In genomic region chr11:120055646-120056045, GRCh38 we compare ENCODE assay signal across 20 cellular contexts.
DNase-seq lines count a peak whose midpoint lies in the region; ATAC-seq and TF ChIP-seq lines count a peak whose summit lies in the region.
"Had no signal": no experiment of that assay in that cellular context is flagged by ENCODE, and none has a peak within 500 bp of the region (broad histone marks: within the 10 kb centered on the region; RNA-seq: fewer than 3 reads in every experiment).

No MANE protein-coding gene starts in this region.

- H3K4me3 Mint-ChIP-seq in immature natural killer cell = no peak overlapping the region
- no peak overlapping the region for H3K4me3 Mint-ChIP-seq in CD14-positive monocyte
- H3K4me3 Mint-ChIP-seq: activated T-helper 1 cell treated with anti-CD3 and anti-CD28 coated beads, Interleukin-12 subunit alpha, Interleukin-12 subunit beta, Interleukin-2, Interleukin-4 antibody, amounts not matched to agents 30 ng/mL and 10 ng/mL and 1 ng/mL, durations not matched to agents 14 hours and 24 hours and 36 hours; memory B cell had no signal

- TF ChIP-seq CTCF in foreskin keratinocyte (conservative IDR thresholded peaks at IDR 0.05) = peak; percentile 32
- TF ChIP-seq CTCF in CD14-positive monocyte (IDR thresholded peaks at IDR 0.05) = no peak

- H3K27ac Mint-ChIP-seq in immature natural killer cell = no peak overlapping the region
- no peak overlapping the region for H3K27ac Mint-ChIP-seq in CD14-positive monocyte
- H3K27ac Mint-ChIP-seq: activated T-helper 1 cell treated with anti-CD3 and anti-CD28 coated beads, Interleukin-12 subunit alpha, Interleukin-12 subunit beta, Interleukin-2, Interleukin-4 antibody, amounts not matched to agents 30 ng/mL and 10 ng/mL and 1 ng/mL, durations not matched to agents 14 hours and 24 hours and 36 hours; memory B cell had no signal

- DNase-seq in HAP-1 (ENCODE audit: low spot score in 2 of 2) = peak; percentile 27 to 29
- peak; percentile 92 for DNase-seq in astrocyte of the hippocampus (ENCODE audit: low read depth, low spot score)
- peak; percentile 95 to 98 for DNase-seq in foreskin keratinocyte
- DNase-seq in immature natural killer cell = no peak
- no peak for DNase-seq in kidney glomerular epithelial cell (lab: John Stamatoyannopoulos, UW)
- DNase-seq in CD14-positive monocyte (ENCODE audit: low spot score) = no peak
- DNase-seq: activated CD4-positive, alpha-beta T cell treated with anti-CD3 and anti-CD28 coated beads, Interleukin-2, amount 50 U/mL, for 4 hours; dermis blood vessel endothelial cell; HCEC 1CT; NCI-H1417; NCI-H2227 treated with DMSO at 0.1 percent for 48 hours; stimulated activated CD4-positive, alpha-beta T cell treated with anti-CD3 and anti-CD28 coated beads, Interleukin-4, amount 100 ng/mL, for 24 hours; upper lobe of left lung had no signal

- in situ Hi-C loops in HAP-1 (cut with MboI; ENCODE audit: low sequenced_read_pairs) = no loop called here

- intact Hi-C loops in CD14-positive monocyte (cut with micrococcal nuclease) = no loop called here

- H3K27ac ChIP-seq in foreskin keratinocyte (peak overlapping the region; percentile 29), skin epidermis (peak overlapping the region in 11 of 21 experiments; percentile 9 to 65 (median 51))
- H3K27ac ChIP-seq: BLaER1, neutrophil, upper lobe of left lung had no signal

- H3K36me3 Mint-ChIP-seq in immature natural killer cell (no peaks in the 10 kb centered on the region), CD14-positive monocyte (no peaks in the 10 kb centered on the region)
- H3K36me3 Mint-ChIP-seq: memory B cell had no signal

- H3K4me1 ChIP-seq in HAP-1 (peaks cover 25% of the 10 kb centered on the region), foreskin keratinocyte (peaks cover 24% of the 10 kb centered on the region)
- H3K4me1 ChIP-seq: upper lobe of left lung had no signal

- H3K36me3 ChIP-seq in HAP-1 (replicated peaks) = no peaks in the 10 kb centered on the region
- H3K36me3 ChIP-seq: BLaER1, neutrophil, upper lobe of left lung had no signal

- H3K4me3 ChIP-seq in HAP-1 (no peak overlapping the region), skin epidermis (no peak overlapping the region)
- H3K4me3 ChIP-seq: BLaER1, GM12878, upper lobe of left lung had no signal

- H3K27me3 Mint-ChIP-seq in immature natural killer cell (ENCODE audit: low read depth in 3 of 3) (peaks cover 3 to 14% (median 7%) of the 10 kb centered on the region in 3 donors), CD14-positive monocyte (ENCODE audit: low read depth in 3 of 3) (peaks cover 9 to 23% (median 13%) of the 10 kb centered on the region in 3 donors)

- peaks cover 0 to 3% (median 0%) of the 10 kb centered on the region in 6 donors for H3K9me3 Mint-ChIP-seq in immature natural killer cell
- H3K9me3 Mint-ChIP-seq in CD14-positive monocyte = peaks cover 0 to 7% (median 1%) of the 10 kb centered on the region in 7 donors
- H3K9me3 Mint-ChIP-seq: activated T-helper 1 cell treated with anti-CD3 and anti-CD28 coated beads, Interleukin-12 subunit alpha, Interleukin-12 subunit beta, Interleukin-2, Interleukin-4 antibody, amounts not matched to agents 30 ng/mL and 10 ng/mL and 1 ng/mL, durations not matched to agents 14 hours and 24 hours and 36 hours; memory B cell had no signal

- no peaks in the 10 kb centered on the region for H3K9me3 ChIP-seq in HAP-1
- H3K9me3 ChIP-seq: BLaER1, neutrophil, upper lobe of left lung had no signal

- no peaks in the 10 kb centered on the region for H3K4me1 Mint-ChIP-seq in immature natural killer cell
- H3K4me1 Mint-ChIP-seq in CD14-positive monocyte = no peaks in the 10 kb centered on the region
- H3K4me1 Mint-ChIP-seq: memory B cell had no signal

- H3K27me3 ChIP-seq in HAP-1 (ENCODE audit: low read depth) (no peaks in the 10 kb centered on the region), foreskin keratinocyte (no peaks in the 10 kb centered on the region)
- H3K27me3 ChIP-seq: BLaER1, upper lobe of left lung had no signal

- peak; percentile 73 for ATAC-seq in foreskin keratinocyte
- ATAC-seq: GM12878, sciatic nerve had no signal

Comparison
In these comparisons a context has a peak if more than half of its experiments do, and no peak if none do; other contexts are left out.
1. DNase-seq: peak in HAP-1 (2 of 2), astrocyte of the hippocampus (single experiment) and foreskin keratinocyte (2 of 2); none in immature natural killer cell (0 of 3), kidney glomerular epithelial cell (single experiment) and CD14-positive monocyte (single experiment).